ENCODE assay signal across 8 cellular contexts in the genomic region with DNA sequence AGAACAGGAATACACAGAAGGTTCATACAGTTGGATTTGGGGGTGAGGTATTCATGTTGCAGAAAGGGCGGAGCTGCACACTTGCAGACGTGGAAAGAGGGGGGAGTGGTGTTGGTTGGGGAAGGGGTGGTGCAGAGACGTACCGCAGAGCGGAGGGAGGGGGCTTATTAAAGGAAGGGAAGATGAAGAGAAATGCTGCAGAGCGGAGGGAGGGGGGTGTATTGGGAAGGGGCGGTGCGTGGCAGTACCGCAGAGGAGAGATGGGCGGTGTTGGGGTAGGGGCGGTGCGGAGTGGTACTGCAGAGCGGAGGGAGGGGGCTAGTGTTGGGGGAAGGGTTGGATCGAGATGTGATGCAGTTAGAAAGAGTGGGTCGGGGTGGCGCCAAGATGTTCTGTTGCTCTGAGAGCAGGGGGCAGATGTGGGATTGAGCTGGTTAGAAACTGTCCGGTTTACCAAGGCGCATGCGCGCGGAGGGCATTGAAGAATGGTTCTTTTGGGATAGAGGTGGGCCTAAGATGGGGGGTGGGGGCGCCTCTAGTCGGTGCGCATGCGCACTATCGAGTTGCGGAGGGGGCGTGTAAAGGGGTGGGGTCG. TPM values are rescaled to one million over a fixed set of nuclear protein-coding genes. Genes with fewer than 3 reads are reported as not detected.
DNase-seq lines count a peak whose midpoint lies in the region; ATAC-seq and TF ChIP-seq lines count a peak whose summit lies in the region.

No MANE protein-coding gene starts in this region.

- in situ Hi-C loops in HAP-1 (cut with MboI; ENCODE audit: low sequenced_read_pairs): no loop called here

- TF ChIP-seq CTCF in ovary (IDR thresholded peaks at IDR 0.05): no peak

- WGBS in ovary, 3 donors: 31 to 37% (median 36%) methylated on average over 29 of the region's 29 CpGs
- WGBS in thymus: under 1% methylated on average over 29 of the region's 29 CpGs

- TF ChIP-seq EP300 in ovary (IDR thresholded peaks at IDR 0.05): no peak

- DNase-seq in DMS79 treated with DMSO at 0.1 percent for 48 hours (lab: John Stamatoyannopoulos, UW) (peak; percentile 42), OCI-M1 (lab: John Stamatoyannopoulos, UW) (peak; percentile 76), Right ventricle myocardium superior (peak; percentile 64), ovary (peak; percentile 68 to 79 (median 75)), HAP-1 (ENCODE audit: low spot score in 2 of 2) (no peak)
- peak in 1 of 2 donors; percentile 57 for DNase-seq in activated naive CD4-positive, alpha-beta T cell treated with anti-CD3 and anti-CD28 coated beads, Interleukin-2, amount 50 U/mL, for 72 hours (ENCODE audit: low spot score in 2 of 2)

- peak overlapping the region; percentile 81 to 93 for H3K27ac Mint-ChIP-seq in activated naive CD4-positive, alpha-beta T cell treated with anti-CD3 and anti-CD28 coated beads, Interleukin-2, amount 50 U/mL, for 72 hours

- no peaks in the 10 kb centered on the region for H3K4me1 ChIP-seq in ovary (ENCODE audit: insufficient read depth)
- no peaks in the 10 kb centered on the region for H3K4me1 ChIP-seq in thymus (ENCODE audit: control insufficient read depth, insufficient read depth, low read length)
- H3K4me1 ChIP-seq in HAP-1: no peaks in the 10 kb centered on the region

- intact Hi-C loops in Right ventricle myocardium superior (cut with DNase I): no loop called here
- intact Hi-C loops in ovary (cut with DNase I): no loop called here

- peaks cover 0 to 3% of the 10 kb centered on the region in 2 donors for H3K9me3 Mint-ChIP-seq in activated naive CD4-positive, alpha-beta T cell treated with anti-CD3 and anti-CD28 coated beads, Interleukin-2, amount 50 U/mL, for 72 hours

- H3K27me3 ChIP-seq in ovary: no peaks in the 10 kb centered on the region
- H3K27me3 ChIP-seq in thymus (ENCODE audit: control insufficient read depth, insufficient read depth): no peaks in the 10 kb centered on the region
- no peaks in the 10 kb centered on the region for H3K27me3 ChIP-seq in HAP-1 (ENCODE audit: low read depth)

- peak overlapping the region in 1 of 2 donors; percentile 52 for H3K27ac ChIP-seq in ovary
- H3K27ac ChIP-seq in thymus (ENCODE audit: low read depth): no peak overlapping the region

- H3K9me3 ChIP-seq in ovary (no peaks in the 10 kb centered on the region), thymus (ENCODE audit: control insufficient read depth) (no peaks in the 10 kb centered on the region), HAP-1 (no peaks in the 10 kb centered on the region)

- TF ChIP-seq POLR2A in ovary (IDR thresholded peaks at IDR 0.05): no peak

- H3K36me3 ChIP-seq in ovary (no peaks in the 10 kb centered on the region), thymus (ENCODE audit: control insufficient read depth, insufficient read depth) (peaks cover 6% of the 10 kb centered on the region), HAP-1 (replicated peaks) (no peaks in the 10 kb centered on the region)

- H3K4me3 ChIP-seq in ovary: peak overlapping the region; percentile 38
- H3K4me3 ChIP-seq in thymus (ENCODE audit: low read length): peak overlapping the region; percentile 55
- no peak overlapping the region for H3K4me3 ChIP-seq in HAP-1

- peak; percentile 67 for ATAC-seq in HG02870 (IDR thresholded peaks at IDR 0.05; ENCODE audit: unreplicated experiment)
- peak; percentile 87 to 88 for ATAC-seq in activated naive CD4-positive, alpha-beta T cell treated with anti-CD3 and anti-CD28 coated beads, Interleukin-2, amount 50 U/mL, for 72 hours
- peak; percentile 83 for ATAC-seq in Right ventricle myocardium superior (ENCODE audit: poor library complexity)

- peaks cover 0 to 11% of the 10 kb centered on the region in 2 donors for H3K36me3 Mint-ChIP-seq in activated naive CD4-positive, alpha-beta T cell treated with anti-CD3 and anti-CD28 coated beads, Interleukin-2, amount 50 U/mL, for 72 hours

RNA-seq across cellular contexts. Expression of gene TRO, which starts 0.9 kb away (rescaled TPM):
- 1 to 10 TPM; 4.8 to 7.9 TPM for total RNA-seq in activated naive CD4-positive, alpha-beta T cell treated with anti-CD3 and anti-CD28 coated beads, Interleukin-2, amount 50 U/mL, for 72 hours
- 1.6 TPM for total RNA-seq in Right ventricle myocardium superior
- 10 to 100 TPM; 18.7 to 56.6 (median 35.5) TPM for total RNA-seq in ovary
- 10 to 100 TPM; 37.3 to 47.5 TPM for polyA plus RNA-seq in ovary
- polyA plus RNA-seq in thymus: 12.4 TPM

Comparison
In these comparisons a context has a peak if more than half of its experiments do, and no peak if none do; other contexts are left out.
1. DNase-seq: peak in DMS79 treated with DMSO at 0.1 percent for 48 hours (single experiment), OCI-M1 (single experiment), Right ventricle myocardium superior (single experiment) and ovary (5 of 5); none in HAP-1 (0 of 2).
2. Peak in every context shown above with its lines, with median percentiles within 50 percentile points of each other: ATAC-seq.